8 cellular contexts compared by ENCODE assay signal in genomic region chr1:15975805-15976680, GRCh38. TPM values are rescaled to one million over a fixed set of nuclear protein-coding genes. Genes with fewer than 3 reads are reported as not detected.
DNase-seq lines count a peak whose midpoint lies in the region; ATAC-seq and TF ChIP-seq lines count a peak whose summit lies in the region.

Gene ZBTB17, minus strand, starts transcription at chr1:15976101. Its CDS starts 27,606 bp downstream, at chr1:15948495.

- H3K4me3 ChIP-seq in HFF-Myc (replicated peaks; ENCODE audit: low read depth, low read length) (peak within 1 kb of the TSS; percentile 72), NB4 (ENCODE audit: low read depth, low read length) (peak within 1 kb of the TSS; percentile 77), gastroesophageal sphincter (peak within 1 kb of the TSS; percentile 81 to 96), neutrophil (ENCODE audit: low read depth in 1 of 2, low read length in 1 of 2) (peak within 1 kb of the TSS; percentile 66 to 84)

- no peaks in the 10 kb centered on the region for H3K27me3 Mint-ChIP-seq in activated naive CD4-positive, alpha-beta T cell treated with anti-CD3 and anti-CD28 coated beads for 36 hours (ENCODE audit: low read depth)

- TF ChIP-seq CTCF in HFF-Myc (IDR thresholded peaks at IDR 0.05; ENCODE audit: low read depth, low read length, missing control alignments) (no peak), NB4 (IDR thresholded peaks at IDR 0.05; ENCODE audit: low read depth, low read length) (no peak), gastroesophageal sphincter (IDR thresholded peaks at IDR 0.05) (peak in 3 of 4 experiments; percentile 8 to 21 (median 19)), neutrophil (IDR thresholded peaks at IDR 0.05) (no peak), subcutaneous adipose tissue (IDR thresholded peaks at IDR 0.05; ENCODE audit: low read depth) (no peak)

- H3K36me3 Mint-ChIP-seq in activated naive CD4-positive, alpha-beta T cell treated with anti-CD3 and anti-CD28 coated beads for 36 hours (ENCODE audit: low read depth), result peaks cover 18% of the 10 kb centered on the region

- peak; percentile 98 for ATAC-seq in gastroesophageal sphincter

- H3K4me1 Mint-ChIP-seq in activated naive CD4-positive, alpha-beta T cell treated with anti-CD3 and anti-CD28 coated beads for 36 hours (ENCODE audit: low read depth), result peaks cover 45% of the 10 kb centered on the region

- no peak for TF ChIP-seq EP300 in gastroesophageal sphincter (IDR thresholded peaks at IDR 0.05)

- H3K9me3 ChIP-seq in gastroesophageal sphincter, result no peaks in the 10 kb centered on the region
- H3K9me3 ChIP-seq in neutrophil, result no peaks in the 10 kb centered on the region

- H3K27me3 ChIP-seq in gastroesophageal sphincter (no peaks in the 10 kb centered on the region), neutrophil (no peaks in the 10 kb centered on the region)

- WGBS in gastroesophageal sphincter (ENCODE audit: low coverage in 1 of 2), 2 donors, result 35 to 37% methylated on average over 9 of the region's 47 CpGs

- CTCF ChIA-PET in activated naive CD4-positive, alpha-beta T cell treated with anti-CD3 and anti-CD28 coated beads for 36 hours (lab: Charles Lee), result interaction anchor here (0.7 to 1.6 kb wide), 7 partner anchors 12 to 171 kb away, joined by 3 to 8 read pairs (median 5); partner anchors contain the start of gene SPEN

- peak within 1 kb of the TSS; percentile 85 for H3K4me3 Mint-ChIP-seq in activated naive CD4-positive, alpha-beta T cell treated with anti-CD3 and anti-CD28 coated beads for 36 hours

- peak within 1 kb of the TSS; percentile 91 for H3K27ac Mint-ChIP-seq in activated naive CD4-positive, alpha-beta T cell treated with anti-CD3 and anti-CD28 coated beads for 36 hours

- DNase-seq in GDM1 (lab: John Stamatoyannopoulos, UW), result peak; percentile 92
- DNase-seq in HFF-Myc (ENCODE audit: extremely low read depth, low read depth), result peak; percentile 78
- DNase-seq in NB4 (ENCODE audit: low read depth), result peak; percentile 93
- DNase-seq in SK-N-DZ (ENCODE audit: low spot score), result peak; percentile 88
- peak; percentile 97 for DNase-seq in activated naive CD4-positive, alpha-beta T cell treated with anti-CD3 and anti-CD28 coated beads for 36 hours

- H3K4me1 ChIP-seq in gastroesophageal sphincter (peaks cover 0 to 31% (median 8%) of the 10 kb centered on the region in 3 donors), neutrophil (ENCODE audit: control insufficient read depth in 1 of 2, insufficient read depth in 1 of 2, low read depth in 1 of 2, low read length in 1 of 2) (peaks cover 7 to 12% of the 10 kb centered on the region in 2 experiments)

- intact Hi-C loops in activated naive CD4-positive, alpha-beta T cell treated with anti-CD3 and anti-CD28 coated beads for 36 hours (cut with micrococcal nuclease), result loop anchor here (1.0 kb wide), 1 partner anchor 10 kb away; no protein-coding TSS in a partner anchor

- TF ChIP-seq POLR2A in NB4 (IDR thresholded peaks at IDR 0.05; ENCODE audit: extremely low read depth, insufficient read length), result peak; percentile 66
- peak; percentile 54 to 69 for TF ChIP-seq POLR2A in gastroesophageal sphincter (IDR thresholded peaks at IDR 0.05)

- peaks cover 0 to 18% of the 10 kb centered on the region in 2 donors for H3K36me3 ChIP-seq in gastroesophageal sphincter
- peaks cover 21% of the 10 kb centered on the region for H3K36me3 ChIP-seq in neutrophil

- peak within 1 kb of the TSS; percentile 34 to 89 (median 78) for H3K27ac ChIP-seq in gastroesophageal sphincter
- peak within 1 kb of the TSS; percentile 64 for H3K27ac ChIP-seq in neutrophil

- no peaks in the 10 kb centered on the region for H3K9me3 Mint-ChIP-seq in activated naive CD4-positive, alpha-beta T cell treated with anti-CD3 and anti-CD28 coated beads for 36 hours

RNA-seq across cellular contexts. Expression of gene ZBTB17, which starts in this region (rescaled TPM):
- polyA plus RNA-seq in SK-N-DZ (2014; cell fraction: cytosol; rRNA removed), result 30.0 and 32.6 TPM in 2 replicates
- 143 and 161 TPM in 2 replicates for polyA plus RNA-seq in SK-N-DZ (2014; cell fraction: nucleus; rRNA removed)
- 10 to 100 TPM; 34.8 to 37.5 TPM for total RNA-seq in activated naive CD4-positive, alpha-beta T cell treated with anti-CD3 and anti-CD28 coated beads for 36 hours
- total RNA-seq in gastroesophageal sphincter (10 to 100 TPM; 24.0 to 65.7 (median 29.0) TPM), subcutaneous adipose tissue (10 to 100 TPM; 21.6 to 42.0 (median 25.4) TPM)

Comparison
In these comparisons a context has a peak if more than half of its experiments do, and no peak if none do; other contexts are left out.
1. Peak in every context shown above with its lines: DNase-seq, ATAC-seq, H3K4me3 ChIP-seq and H3K27ac ChIP-seq.
2. CTCF ChIP-seq: peak in gastroesophageal sphincter (3 of 4); none in HFF-Myc (single experiment), NB4 (single experiment), neutrophil (single experiment) and subcutaneous adipose tissue (single experiment).